ENCODE assay signal across 8 cellular contexts in the genomic region with DNA sequence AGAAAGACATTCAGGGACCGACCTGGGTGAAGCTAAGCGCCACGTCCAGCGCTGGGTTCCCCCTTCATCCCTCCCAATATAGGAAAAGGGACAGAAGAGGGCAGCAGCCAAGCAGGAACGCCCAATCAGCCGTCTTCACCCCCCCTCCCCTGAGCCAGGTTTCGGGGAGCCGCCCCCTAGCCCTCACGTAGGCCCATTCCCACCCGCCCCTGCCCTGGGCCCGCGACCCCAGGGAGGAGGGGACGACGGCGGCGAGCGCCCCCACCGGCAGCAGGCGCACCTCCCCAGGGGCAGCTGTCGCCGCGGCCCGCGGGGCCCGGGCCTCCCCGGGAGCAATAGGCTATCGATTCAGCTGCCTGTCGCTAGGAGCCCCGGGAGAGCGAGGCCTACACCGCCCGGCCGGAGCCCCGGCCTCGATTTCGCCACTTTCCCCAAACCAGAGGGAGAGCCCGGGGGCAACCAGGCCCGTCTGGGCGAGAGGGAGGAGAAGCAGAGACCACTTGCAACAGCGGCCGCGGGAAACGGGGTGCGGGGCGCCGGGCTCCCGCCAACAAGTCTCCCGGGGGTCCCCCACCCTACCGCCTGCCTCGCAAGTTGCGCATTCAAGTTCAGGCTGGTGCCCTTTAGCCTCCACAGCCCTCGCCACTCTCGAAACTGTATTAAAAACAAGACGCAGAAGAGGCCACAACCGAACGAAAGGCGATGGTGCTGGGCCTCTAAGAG. TPM values are rescaled to one million over a fixed set of nuclear protein-coding genes. Genes with fewer than 3 reads are reported as not detected.
DNase-seq lines count a peak whose midpoint lies in the region; ATAC-seq and TF ChIP-seq lines count a peak whose summit lies in the region.

No MANE protein-coding gene starts in this region.

- peak overlapping the region; percentile 61 for H3K27ac ChIP-seq in temporal lobe (ENCODE audit: low read depth, low read length)

- H3K4me3 Mint-ChIP-seq in activated naive CD4-positive, alpha-beta T cell treated with anti-CD3 and anti-CD28 coated beads, Interleukin-2, amount 10 ng/mL, durations not matched to agents 7 days and 5 days = peak overlapping the region; percentile 94

- H3K36me3 Mint-ChIP-seq in activated naive CD4-positive, alpha-beta T cell treated with anti-CD3 and anti-CD28 coated beads, Interleukin-2, amount 10 ng/mL, durations not matched to agents 7 days and 5 days = peaks cover 30% of the 10 kb centered on the region

- H3K9me3 Mint-ChIP-seq in activated naive CD4-positive, alpha-beta T cell treated with anti-CD3 and anti-CD28 coated beads, Interleukin-2, amount 10 ng/mL, durations not matched to agents 7 days and 5 days = no peaks in the 10 kb centered on the region

- H3K27me3 Mint-ChIP-seq in activated naive CD4-positive, alpha-beta T cell treated with anti-CD3 and anti-CD28 coated beads, Interleukin-2, amount 10 ng/mL, durations not matched to agents 7 days and 5 days = peaks cover 31% of the 10 kb centered on the region

- H3K27ac Mint-ChIP-seq in activated naive CD4-positive, alpha-beta T cell treated with anti-CD3 and anti-CD28 coated beads, Interleukin-2, amount 10 ng/mL, durations not matched to agents 7 days and 5 days = peak overlapping the region; percentile 94

- peaks cover 38% of the 10 kb centered on the region for H3K4me1 Mint-ChIP-seq in activated naive CD4-positive, alpha-beta T cell treated with anti-CD3 and anti-CD28 coated beads, Interleukin-2, amount 10 ng/mL, durations not matched to agents 7 days and 5 days

- DNase-seq in DMS 273 (lab: John Stamatoyannopoulos, UW; ENCODE audit: unreplicated experiment) (peak; percentile 87), LNCaP clone FGC (ENCODE audit: low read depth) (no peak), SK-N-DZ (ENCODE audit: low spot score) (peak; percentile 76), germinal center (ENCODE audit: low spot score) (peak; percentile 86), nucleus accumbens (lab: John Stamatoyannopoulos, UW) (peak in 53 of 56 donors; percentile 31 to 87 (median 71))
- DNase-seq in activated naive CD4-positive, alpha-beta T cell treated with anti-CD3 and anti-CD28 coated beads, Interleukin-2, amount 10 ng/mL, durations not matched to agents 7 days and 5 days = peak; percentile 83

- ATAC-seq in GM21723 (IDR thresholded peaks at IDR 0.05; ENCODE audit: unreplicated experiment) = peak; percentile 52

- peak; percentile 29 for TF ChIP-seq CTCF in LNCaP clone FGC (IDR thresholded peaks at IDR 0.05; ENCODE audit: control insufficient read depth, extremely low read depth, insufficient read depth)

- peak overlapping the region; percentile 87 for H3K4me3 ChIP-seq in LNCaP clone FGC (ENCODE audit: low read depth, low read length)

- CTCF ChIA-PET in activated naive CD4-positive, alpha-beta T cell treated with anti-CD3 and anti-CD28 coated beads, Interleukin-2, amount 10 ng/mL, durations not matched to agents 7 days and 5 days (lab: Charles Lee) = interaction anchor here (0.6 to 2.4 kb wide), 7 partner anchors 13 to 873 kb away, joined by 3 to 14 read pairs (median 4); partner anchors contain the start of gene EXD2

RNA-seq across cellular contexts. Expression of gene DCAF5, which starts 1.3 kb away (rescaled TPM):
- polyA plus RNA-seq in SK-N-DZ (2014; cell fraction: cytosol; rRNA removed) = 10.3 and 13.7 TPM in 2 replicates
- 15.7 and 28.7 TPM in 2 replicates for polyA plus RNA-seq in SK-N-DZ (2014; cell fraction: nucleus; rRNA removed)
- 32.7 TPM for total RNA-seq in temporal lobe

RNA-seq across cellular contexts. Expression of gene EXD2, which starts 39.7 kb away (rescaled TPM):
- 16.1 and 16.6 TPM in 2 replicates for polyA plus RNA-seq in SK-N-DZ (2014; cell fraction: cytosol; rRNA removed)
- 17.2 and 17.7 TPM in 2 replicates for polyA plus RNA-seq in SK-N-DZ (2014; cell fraction: nucleus; rRNA removed)
- 42.5 TPM for total RNA-seq in temporal lobe
